In genomic region chr3:71392277-71392676, GRCh38 we compare ENCODE assay signal across 9 cellular contexts.
DNase-seq lines count a peak whose midpoint lies in the region; ATAC-seq and TF ChIP-seq lines count a peak whose summit lies in the region.
"Had no signal": no experiment of that assay in that cellular context is flagged by ENCODE, and none has a peak within 500 bp of the region (broad histone marks: within the 10 kb centered on the region; RNA-seq: fewer than 3 reads in every experiment).

No MANE protein-coding gene starts in this region.

- intact Hi-C loops in CD14-positive monocyte (cut with micrococcal nuclease) (loop anchor here (5.0 to 10.0 kb wide), 4 partner anchors 50 to 193 kb away; partner anchors contain the start of gene FOXP1 (in 2 of the 2)), ovary (cut with DNase I) (no loop called here)

- peaks cover 0 to 2% (median 0%) of the 10 kb centered on the region in 3 donors for H3K27me3 Mint-ChIP-seq in CD14-positive monocyte (ENCODE audit: low read depth in 3 of 3)
- H3K27me3 Mint-ChIP-seq in WTC11 (ENCODE audit: low read depth), result no peaks in the 10 kb centered on the region

- CTCF ChIA-PET in WTC11 (lab: Charles Lee), result no interaction called here

- no peak overlapping the region for H3K27ac ChIP-seq in ovary

- DNase-seq in CD14-positive monocyte (ENCODE audit: low spot score), result no peak
- DNase-seq in SIG-M5 treated with dmso at 0.1 percent for 504 hours (lab: John Stamatoyannopoulos, UW; ENCODE audit: unreplicated experiment), result peak; percentile 54
- no peak for DNase-seq in DMS53 treated with DMSO at 0.1 percent for 48 hours (lab: John Stamatoyannopoulos, UW; ENCODE audit: unreplicated experiment)
- DNase-seq in ovary, result no peak
- no peak for DNase-seq in WTC11 (ENCODE audit: low spot score)
- no peak for DNase-seq in NCI-H2107 (lab: John Stamatoyannopoulos, UW)
- DNase-seq: DMS53 had no signal

- H3K27ac Mint-ChIP-seq in CD14-positive monocyte (peak overlapping the region; percentile 89 to 95 (median 92)), WTC11 (no peak overlapping the region)

- TF ChIP-seq EP300 in ovary (IDR thresholded peaks at IDR 0.05), result no peak

- H3K4me1 ChIP-seq in ovary (ENCODE audit: insufficient read depth), result peaks cover 4% of the 10 kb centered on the region

- ATAC-seq in GM19328 (IDR thresholded peaks at IDR 0.05; ENCODE audit: unreplicated experiment) (peak; percentile 78), HG03064 (IDR thresholded peaks at IDR 0.05; ENCODE audit: low read depth, unreplicated experiment) (peak; percentile 80), WTC11 (no peak)

- no peak overlapping the region for H3K4me3 ChIP-seq in ovary

- H3K36me3 ChIP-seq in ovary, result no peaks in the 10 kb centered on the region

- peak overlapping the region in 1 of 2 donors; percentile 46 for H3K4me3 Mint-ChIP-seq in CD14-positive monocyte
- H3K4me3 Mint-ChIP-seq in WTC11, result no peak overlapping the region

- TF ChIP-seq CTCF in CD14-positive monocyte (IDR thresholded peaks at IDR 0.05) (no peak), ovary (IDR thresholded peaks at IDR 0.05) (no peak), WTC11 (IDR thresholded peaks at IDR 0.05) (no peak)

- no peak for TF ChIP-seq POLR2A in ovary (IDR thresholded peaks at IDR 0.05)

- H3K4me1 Mint-ChIP-seq in CD14-positive monocyte (peaks cover 71% of the 10 kb centered on the region), WTC11 (peaks cover 38% of the 10 kb centered on the region)

- 84 to 90% (median 87%) methylated on average over 3 of the region's 3 CpGs for WGBS in ovary, 3 donors

- no peaks in the 10 kb centered on the region for H3K27me3 ChIP-seq in ovary

- POLR2A ChIA-PET in WTC11 (lab: Charles Lee), result no interaction called here

- no peaks in the 10 kb centered on the region for H3K9me3 ChIP-seq in ovary

- H3K9me3 Mint-ChIP-seq in CD14-positive monocyte (no peaks in the 10 kb centered on the region), WTC11 (no peaks in the 10 kb centered on the region)

- H3K36me3 Mint-ChIP-seq in CD14-positive monocyte, result peaks cover 2 to 7% of the 10 kb centered on the region in 2 donors
- H3K36me3 Mint-ChIP-seq in WTC11, result no peaks in the 10 kb centered on the region

TF ChIP-seq in WTC11, 78 proteins besides CTCF, POLR2A, EP300 and RAD21:
- TF ChIP-seq ZNF396 (CRISPR knock-in tag; IDR thresholded peaks at IDR 0.05; ENCODE audit: borderline replicate concordance), result no peak

Comparison
In these comparisons a context has a peak if more than half of its experiments do, and no peak if none do; other contexts are left out.
1. intact Hi-C loops: an anchor here in CD14-positive monocyte (5.0 to 10.0 kb wide); none called in ovary.